Comparison of ENCODE assay signal across 1 cellular context in genomic region chr2:226583715-226584114, GRCh38.
TF ChIP-seq lines count a peak whose summit lies in the region.

No MANE protein-coding gene starts in this region.

TF ChIP-seq in HepG2, 621 proteins besides CTCF, POLR2A, EP300 and RAD21 (continued from another document and continues in another):
- peak; percentile 32; the same call in 1 of the 2 replicates for TF ChIP-seq SAFB2 (CRISPR knock-in tag; IDR thresholded peaks at IDR 0.05; ENCODE audit: borderline replicate concordance, low read depth)
- TF ChIP-seq PCBP1 (IDR thresholded peaks at IDR 0.05; ENCODE audit: borderline replicate concordance, low read depth, low read length): no peak
- TF ChIP-seq AKAP8 (CRISPR knock-in tag; IDR thresholded peaks at IDR 0.05): no peak
- TF ChIP-seq SNAPC2 (CRISPR knock-in tag; IDR thresholded peaks at IDR 0.05): no peak
- peak; percentile 24; the same call in 1 of the 2 replicates for TF ChIP-seq SOX13 (IDR thresholded peaks at IDR 0.05)
- TF ChIP-seq SOX13 (CRISPR knock-in tag; conservative IDR thresholded peaks at IDR 0.05 in 1 of 2, IDR thresholded peaks at IDR 0.05 in 1 of 2): peak in 1 of 2 experiments; percentile 86; a peak in 2 of 4 replicates
- peak; percentile 73; the same call in 1 of the 2 replicates for TF ChIP-seq ZSCAN20 (CRISPR knock-in tag; IDR thresholded peaks at IDR 0.05; ENCODE audit: borderline replicate concordance)
- no peak for TF ChIP-seq DDIT3 (CRISPR knock-in tag; IDR thresholded peaks at IDR 0.05)
- TF ChIP-seq ZNF101 (CRISPR knock-in tag; IDR thresholded peaks at IDR 0.05; ENCODE audit: borderline replicate concordance, low read depth): no peak
- TF ChIP-seq THYN1 (CRISPR knock-in tag; IDR thresholded peaks at IDR 0.05; ENCODE audit: borderline replicate concordance, low read depth): no peak
- TF ChIP-seq ZNF451 (CRISPR knock-in tag; IDR thresholded peaks at IDR 0.05): no peak
- TF ChIP-seq ZFP36L1 (CRISPR knock-in tag; IDR thresholded peaks at IDR 0.05): no peak; the same call in 1 of the 2 replicates
- no peak for TF ChIP-seq ZBTB37 (CRISPR knock-in tag; IDR thresholded peaks at IDR 0.05)
- no peak for TF ChIP-seq GLMP (CRISPR knock-in tag; IDR thresholded peaks at IDR 0.05; ENCODE audit: borderline replicate concordance)
- peak; percentile 51; the same call in 1 of the 2 replicates for TF ChIP-seq ZNF607 (CRISPR knock-in tag; IDR thresholded peaks at IDR 0.05; ENCODE audit: borderline replicate concordance)
- no peak for TF ChIP-seq CBFB (CRISPR knock-in tag; IDR thresholded peaks at IDR 0.05)
- peak; percentile 83 for TF ChIP-seq RARA (CRISPR knock-in tag; IDR thresholded peaks at IDR 0.05)
- TF ChIP-seq SALL1 (CRISPR knock-in tag; IDR thresholded peaks at IDR 0.05): peak; percentile 68; the same call in 1 of the 2 replicates
- peak; percentile 89 for TF ChIP-seq IKZF5 (CRISPR knock-in tag; IDR thresholded peaks at IDR 0.05)
- peak; percentile 93 for TF ChIP-seq PAXIP1 (CRISPR knock-in tag; conservative IDR thresholded peaks at IDR 0.05)
- no peak for TF ChIP-seq ZNF20 (CRISPR knock-in tag; IDR thresholded peaks at IDR 0.05)
- peak; percentile 79 for TF ChIP-seq PPARG (CRISPR knock-in tag; conservative IDR thresholded peaks at IDR 0.05)
- TF ChIP-seq ATF3 (CRISPR knock-in tag; IDR thresholded peaks at IDR 0.05): peak; percentile 87
- TF ChIP-seq ZNF460 (CRISPR knock-in tag; IDR thresholded peaks at IDR 0.05; ENCODE audit: borderline replicate concordance): no peak
- no peak for TF ChIP-seq FIP1L1 (IDR thresholded peaks at IDR 0.05; ENCODE audit: borderline replicate concordance, insufficient read depth, low read depth, low read length)
- TF ChIP-seq ZNF644 (CRISPR knock-in tag; IDR thresholded peaks at IDR 0.05; ENCODE audit: low read depth): peak; percentile 99
- peak; percentile 84 for TF ChIP-seq KAT8 (CRISPR knock-in tag; IDR thresholded peaks at IDR 0.05)
- peak; percentile 94 for TF ChIP-seq SMARCE1 (IDR thresholded peaks at IDR 0.05; ENCODE audit: borderline replicate concordance)
- no peak for TF ChIP-seq HOXD1 (CRISPR knock-in tag; IDR thresholded peaks at IDR 0.05)
- TF ChIP-seq MEF2D (CRISPR knock-in tag; IDR thresholded peaks at IDR 0.05): 0 out of 2 replicates have a peak, but pooled peaks have one; percentile 39
- peak; percentile 83; the same call in 1 of the 2 replicates for TF ChIP-seq IRF2 (CRISPR knock-in tag; IDR thresholded peaks at IDR 0.05)
- no peak for TF ChIP-seq ZNF281 (CRISPR knock-in tag; IDR thresholded peaks at IDR 0.05; ENCODE audit: borderline replicate concordance)
- TF ChIP-seq MYNN (CRISPR knock-in tag; IDR thresholded peaks at IDR 0.05; ENCODE audit: low read depth): no peak
- TF ChIP-seq ZNF615 (CRISPR knock-in tag; IDR thresholded peaks at IDR 0.05; ENCODE audit: borderline replicate concordance): no peak
- no peak for TF ChIP-seq CENPX (CRISPR knock-in tag; IDR thresholded peaks at IDR 0.05)
- no peak for TF ChIP-seq BCL3 (CRISPR knock-in tag; IDR thresholded peaks at IDR 0.05)
- TF ChIP-seq PRDM15 (CRISPR knock-in tag; IDR thresholded peaks at IDR 0.05): peak; percentile 95
- TF ChIP-seq TFE3 (CRISPR knock-in tag; IDR thresholded peaks at IDR 0.05): peak; percentile 71
- TF ChIP-seq RFX5 (IDR thresholded peaks at IDR 0.05; ENCODE audit: low read depth, low read length): no peak
- no peak for TF ChIP-seq ZBTB34 (CRISPR knock-in tag; IDR thresholded peaks at IDR 0.05)
- peak; percentile 89 for TF ChIP-seq NCOR1 (IDR thresholded peaks at IDR 0.05; ENCODE audit: borderline replicate concordance, low read length)
- TF ChIP-seq DBP (CRISPR knock-in tag; IDR thresholded peaks at IDR 0.05; ENCODE audit: not compliant biosample characterization): peak; percentile 27
